In genomic region chr20:56268536-56268935, GRCh38 we compare ENCODE assay signal across 27 cellular contexts. TPM values are rescaled to one million over a fixed set of nuclear protein-coding genes. Genes with fewer than 3 reads are reported as not detected.
DNase-seq lines count a peak whose midpoint lies in the region; ATAC-seq and FAIRE-seq lines count a peak whose summit lies in the region.
"Had no signal": no experiment of that assay in that cellular context is flagged by ENCODE, and none has a peak within 500 bp of the region (broad histone marks: within the 10 kb centered on the region; RNA-seq: fewer than 3 reads in every experiment).

No MANE protein-coding gene starts in this region.

- H3K27me3 Mint-ChIP-seq in naive thymus-derived CD8-positive, alpha-beta T cell = peaks cover 7 to 26% (median 15%) of the 10 kb centered on the region in 5 donors

- H3K9me3 Mint-ChIP-seq in naive thymus-derived CD8-positive, alpha-beta T cell = peaks cover 0 to 2% (median 0%) of the 10 kb centered on the region in 9 donors

- FAIRE-seq in HTR-8/SVneo (lab: Jason Lieb, UNC) = peak; percentile 42
- FAIRE-seq: A204.1, D721Med, GM12878, GM12892, GM18507 had no signal

- no peak overlapping the region for H3K27ac Mint-ChIP-seq in naive thymus-derived CD8-positive, alpha-beta T cell
- H3K27ac Mint-ChIP-seq: CD4-positive, alpha-beta memory T cell; CD4-positive, CD25-positive, alpha-beta regulatory T cell; CD8-positive, alpha-beta memory T cell had no signal

- no peaks in the 10 kb centered on the region for H3K36me3 Mint-ChIP-seq in naive thymus-derived CD8-positive, alpha-beta T cell
- H3K36me3 Mint-ChIP-seq: CD14-positive monocyte; CD4-positive, alpha-beta memory T cell; CD4-positive, CD25-positive, alpha-beta regulatory T cell; CD8-positive, alpha-beta memory T cell had no signal

- ATAC-seq in HG02798 (IDR thresholded peaks at IDR 0.05; ENCODE audit: poor library complexity, unreplicated experiment) = no peak
- ATAC-seq in naive thymus-derived CD8-positive, alpha-beta T cell = no peak
- ATAC-seq: GM12878 had no signal

- no peak overlapping the region for H3K4me3 Mint-ChIP-seq in naive thymus-derived CD8-positive, alpha-beta T cell
- H3K4me3 Mint-ChIP-seq: CD14-positive monocyte; CD4-positive, alpha-beta memory T cell; CD4-positive, CD25-positive, alpha-beta regulatory T cell; CD8-positive, alpha-beta memory T cell had no signal

- POLR2A ChIA-PET in naive thymus-derived CD8-positive, alpha-beta T cell (lab: Charles Lee) = no interaction called here

- H3K4me1 Mint-ChIP-seq in naive thymus-derived CD8-positive, alpha-beta T cell = no peaks in the 10 kb centered on the region
- H3K4me1 Mint-ChIP-seq: CD14-positive monocyte; CD4-positive, alpha-beta memory T cell; CD4-positive, CD25-positive, alpha-beta regulatory T cell; CD8-positive, alpha-beta memory T cell had no signal

- no peak for DNase-seq in HTR-8/SVneo (ENCODE audit: insufficient read length, low spot score)
- DNase-seq in epidermal melanocyte (ENCODE audit: insufficient read length, low spot score) = peak; percentile 62
- no peak for DNase-seq in DMS79 treated with DMSO at 0.1 percent for 48 hours (lab: John Stamatoyannopoulos, UW)
- DNase-seq in naive thymus-derived CD8-positive, alpha-beta T cell = no peak
- DNase-seq: 8988T; ACHN; BE2C; C1 segment of cervical spinal cord; Caco-2; Calu3; CD4-positive, alpha-beta memory T cell; CD4-positive, CD25-positive, alpha-beta regulatory T cell; CD8-positive, alpha-beta memory T cell; DND-41; EL; GDM1 had no signal

RNA-seq across cellular contexts. Expression of gene MC3R, which starts 20.0 kb away (rescaled TPM):
- not detected for total RNA-seq in naive thymus-derived CD8-positive, alpha-beta T cell
- not detected for polyA plus RNA-seq in naive thymus-derived CD8-positive, alpha-beta T cell
- total RNA-seq: A673; Caco-2; Calu3; CD4-positive, alpha-beta memory T cell; CD4-positive, CD25-positive, alpha-beta regulatory T cell; CD8-positive, alpha-beta memory T cell; Daoy; G401; GM12878 had no signal
- polyA plus RNA-seq: AG04450; CD14-positive monocyte; CD4-positive, alpha-beta memory T cell; CD4-positive, CD25-positive, alpha-beta regulatory T cell; CD8-positive, alpha-beta memory T cell; GM12878 had no signal
